ENCODE assay signal across 2 cellular contexts in genomic region chr12:32284561-32284960, GRCh38.
TF ChIP-seq lines count a peak whose summit lies in the region.

No MANE protein-coding gene starts in this region.

TF ChIP-seq in H1, 55 proteins besides CTCF, POLR2A, EP300 and RAD21:
- TF ChIP-seq, protein P1, sequence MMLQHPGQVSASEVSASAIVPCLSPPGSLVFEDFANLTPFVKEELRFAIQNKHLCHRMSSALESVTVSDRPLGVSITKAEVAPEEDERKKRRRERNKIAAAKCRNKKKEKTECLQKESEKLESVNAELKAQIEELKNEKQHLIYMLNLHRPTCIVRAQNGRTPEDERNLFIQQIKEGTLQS (IDR thresholded peaks at IDR 0.05; ENCODE audit: insufficient read depth, low read depth, low read length): no peak
- no peak for TF ChIP-seq POLR2AphosphoS5 (IDR thresholded peaks at IDR 0.05; ENCODE audit: low read depth, low read length)
- TF ChIP-seq KDM4A (IDR thresholded peaks at IDR 0.05; ENCODE audit: low read depth, low read length, severe bottlenecking): no peak
- no peak for TF ChIP-seq SIRT6 (IDR thresholded peaks at IDR 0.05; ENCODE audit: low read length)
- no peak for TF ChIP-seq SP1 (IDR thresholded peaks at IDR 0.05; ENCODE audit: low read depth, low read length)
- no peak for TF ChIP-seq TCF12 (IDR thresholded peaks at IDR 0.05; ENCODE audit: low read depth, low read length)
- TF ChIP-seq, protein P2, sequence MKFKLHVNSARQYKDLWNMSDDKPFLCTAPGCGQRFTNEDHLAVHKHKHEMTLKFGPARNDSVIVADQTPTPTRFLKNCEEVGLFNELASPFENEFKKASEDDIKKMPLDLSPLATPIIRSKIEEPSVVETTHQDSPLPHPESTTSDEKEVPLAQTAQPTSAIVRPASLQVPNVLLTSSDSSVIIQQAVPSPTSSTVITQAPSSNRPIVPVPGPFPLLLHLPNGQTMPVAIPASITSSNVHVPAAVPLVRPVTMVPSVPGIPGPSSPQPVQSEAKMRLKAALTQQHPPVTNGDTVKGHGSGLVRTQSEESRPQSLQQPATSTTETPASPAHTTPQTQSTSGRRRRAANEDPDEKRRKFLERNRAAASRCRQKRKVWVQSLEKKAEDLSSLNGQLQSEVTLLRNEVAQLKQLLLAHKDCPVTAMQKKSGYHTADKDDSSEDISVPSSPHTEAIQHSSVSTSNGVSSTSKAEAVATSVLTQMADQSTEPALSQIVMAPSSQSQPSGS (IDR thresholded peaks at IDR 0.05; ENCODE audit: low read length): no peak

TF ChIP-seq in neural cell, 6 proteins besides CTCF, POLR2A, EP300 and RAD21:
- no peak for TF ChIP-seq SMC3 (conservative IDR thresholded peaks at IDR 0.05; ENCODE audit: poor library complexity)
- TF ChIP-seq, protein P3, sequence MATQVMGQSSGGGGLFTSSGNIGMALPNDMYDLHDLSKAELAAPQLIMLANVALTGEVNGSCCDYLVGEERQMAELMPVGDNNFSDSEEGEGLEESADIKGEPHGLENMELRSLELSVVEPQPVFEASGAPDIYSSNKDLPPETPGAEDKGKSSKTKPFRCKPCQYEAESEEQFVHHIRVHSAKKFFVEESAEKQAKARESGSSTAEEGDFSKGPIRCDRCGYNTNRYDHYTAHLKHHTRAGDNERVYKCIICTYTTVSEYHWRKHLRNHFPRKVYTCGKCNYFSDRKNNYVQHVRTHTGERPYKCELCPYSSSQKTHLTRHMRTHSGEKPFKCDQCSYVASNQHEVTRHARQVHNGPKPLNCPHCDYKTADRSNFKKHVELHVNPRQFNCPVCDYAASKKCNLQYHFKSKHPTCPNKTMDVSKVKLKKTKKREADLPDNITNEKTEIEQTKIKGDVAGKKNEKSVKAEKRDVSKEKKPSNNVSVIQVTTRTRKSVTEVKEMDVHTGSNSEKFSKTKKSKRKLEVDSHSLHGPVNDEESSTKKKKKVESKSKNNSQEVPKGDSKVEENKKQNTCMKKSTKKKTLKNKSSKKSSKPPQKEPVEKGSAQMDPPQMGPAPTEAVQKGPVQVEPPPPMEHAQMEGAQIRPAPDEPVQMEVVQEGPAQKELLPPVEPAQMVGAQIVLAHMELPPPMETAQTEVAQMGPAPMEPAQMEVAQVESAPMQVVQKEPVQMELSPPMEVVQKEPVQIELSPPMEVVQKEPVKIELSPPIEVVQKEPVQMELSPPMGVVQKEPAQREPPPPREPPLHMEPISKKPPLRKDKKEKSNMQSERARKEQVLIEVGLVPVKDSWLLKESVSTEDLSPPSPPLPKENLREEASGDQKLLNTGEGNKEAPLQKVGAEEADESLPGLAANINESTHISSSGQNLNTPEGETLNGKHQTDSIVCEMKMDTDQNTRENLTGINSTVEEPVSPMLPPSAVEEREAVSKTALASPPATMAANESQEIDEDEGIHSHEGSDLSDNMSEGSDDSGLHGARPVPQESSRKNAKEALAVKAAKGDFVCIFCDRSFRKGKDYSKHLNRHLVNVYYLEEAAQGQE (IDR thresholded peaks at IDR 0.05; ENCODE audit: borderline replicate concordance): no peak
- TF ChIP-seq EZH2 (IDR thresholded peaks at IDR 0.05; ENCODE audit: borderline replicate concordance, insufficient read depth, low read length, poor library complexity, severe bottlenecking): no peak
- TF ChIP-seq MXI1 (conservative IDR thresholded peaks at IDR 0.05; ENCODE audit: poor library complexity, severe bottlenecking): no peak
- TF ChIP-seq POLR2AphosphoS5 (IDR thresholded peaks at IDR 0.05): no peak
- no peak for TF ChIP-seq TAF1 (IDR thresholded peaks at IDR 0.05; ENCODE audit: low read depth)
